ENCODE assay signal across 18 cellular contexts in genomic region chr19:49950590-49950948, GRCh38. TPM values are rescaled to one million over a fixed set of nuclear protein-coding genes. Genes with fewer than 3 reads are reported as not detected.
DNase-seq lines count a peak whose midpoint lies in the region; FAIRE-seq and TF ChIP-seq lines count a peak whose summit lies in the region.
"Had no signal": no experiment of that assay in that cellular context is flagged by ENCODE, and none has a peak within 500 bp of the region (broad histone marks: within the 10 kb centered on the region; RNA-seq: fewer than 3 reads in every experiment).

No MANE protein-coding gene starts in this region.

- DNase-seq in spleen (peak; percentile 30), NCI-H345 treated with DMSO at 0.1 percent for 48 hours (lab: John Stamatoyannopoulos, UW; ENCODE audit: unreplicated experiment) (no peak), osteoblast (ENCODE audit: insufficient read length, low spot score, missing footprints) (no peak), urothelium cell line (ENCODE audit: low spot score) (no peak)
- DNase-seq: CD4-positive, alpha-beta memory T cell; DMS153; DMS79 treated with DMSO at 0.1 percent for 48 hours; EL; H7 had no signal

- H3K4me2 ChIP-seq in BLaER1 treated with 17β-estradiol and CSF1 and Interleukin-3, amounts not matched to agents 10 nM and 100 nM = peak overlapping the region in 7 of 11 experiments; percentile 42 to 86 (median 80); a peak in 9 of 22 replicates
- H3K4me2 ChIP-seq in OCI-LY3 (ENCODE audit: low read length) (peak overlapping the region; percentile 6; the same call in 1 of the 2 replicates), osteoblast (ENCODE audit: insufficient read depth, low read length) (no peak overlapping the region)
- H3K4me2 ChIP-seq: GM23338 had no signal

- TF ChIP-seq CTCF in OCI-LY3 (IDR thresholded peaks at IDR 0.05; ENCODE audit: low read depth, low read length) (no peak), nephron (IDR thresholded peaks at IDR 0.05; ENCODE audit: unreplicated experiment in 3 of 3) (no peak), spleen (IDR thresholded peaks at IDR 0.05 in 8 of 11, conservative IDR thresholded peaks at IDR 0.05 in 3 of 11) (no peak), osteoblast (IDR thresholded peaks at IDR 0.05; ENCODE audit: extremely low read depth, low read depth, low read length) (no peak)

- 79 to 90% (median 84%) methylated on average over 5 of the region's 5 CpGs for WGBS in spleen, 5 donors

- no peak overlapping the region for H3K27ac ChIP-seq in BLaER1 treated with 17β-estradiol and CSF1 and Interleukin-3, amounts not matched to agents 10 nM and 100 nM
- H3K27ac ChIP-seq in OCI-LY3 (ENCODE audit: low read length) (no peak overlapping the region), spleen (peak overlapping the region in 2 of 8 donors; percentile 27 to 77), osteoblast (ENCODE audit: low read depth, low read length) (no peak overlapping the region)
- H3K27ac ChIP-seq: C4-2B had no signal

- H3K4me1 Mint-ChIP-seq in nephron = peaks cover 53% of the 10 kb centered on the region
- H3K4me1 Mint-ChIP-seq: CD4-positive, alpha-beta memory T cell had no signal

- H3K4me3 ChIP-seq in BLaER1 treated with 17β-estradiol and CSF1 and Interleukin-3, amounts not matched to agents 10 nM and 100 nM = no peak overlapping the region
- H3K4me3 ChIP-seq in OCI-LY3 (ENCODE audit: low read length) (no peak overlapping the region), spleen (no peak overlapping the region), osteoblast (ENCODE audit: insufficient read depth, low read length) (no peak overlapping the region)
- H3K4me3 ChIP-seq: GM23338 had no signal

- peaks cover 0 to 8% (median 0%) of the 10 kb centered on the region in 11 experiments; a peak in 3 of 22 replicates for H4K20me1 ChIP-seq in BLaER1 treated with 17β-estradiol and CSF1 and Interleukin-3, amounts not matched to agents 10 nM and 100 nM
- H4K20me1 ChIP-seq in OCI-LY3 (ENCODE audit: insufficient read depth, low read length) (peaks cover 3% of the 10 kb centered on the region; the same call in 1 of the 2 replicates), osteoblast (ENCODE audit: insufficient read depth, low read length) (no peaks in the 10 kb centered on the region)

- no peaks in the 10 kb centered on the region for H3K27me3 ChIP-seq in BLaER1 treated with 17β-estradiol and CSF1 and Interleukin-3, amounts not matched to agents 10 nM and 100 nM
- H3K27me3 ChIP-seq in OCI-LY3 (ENCODE audit: low read depth, low read length) = peaks cover 74% of the 10 kb centered on the region
- H3K27me3 ChIP-seq in spleen (replicated peaks in 1 of 7) = peaks cover 0 to 27% (median 0%) of the 10 kb centered on the region in 7 donors
- H3K27me3 ChIP-seq in osteoblast (ENCODE audit: insufficient read depth, low read length) = peaks cover 51% of the 10 kb centered on the region

- no peaks in the 10 kb centered on the region; a peak in 1 of 22 replicates for H3K36me3 ChIP-seq in BLaER1 treated with 17β-estradiol and CSF1 and Interleukin-3, amounts not matched to agents 10 nM and 100 nM
- no peaks in the 10 kb centered on the region for H3K36me3 ChIP-seq in OCI-LY3 (replicated peaks; ENCODE audit: low read depth, low read length)
- peaks cover 0 to 56% (median 4%) of the 10 kb centered on the region in 6 donors for H3K36me3 ChIP-seq in spleen
- no peaks in the 10 kb centered on the region for H3K36me3 ChIP-seq in osteoblast (ENCODE audit: insufficient read depth, low read length)

- no peaks in the 10 kb centered on the region for H3K36me3 Mint-ChIP-seq in nephron (ENCODE audit: low read depth)
- H3K36me3 Mint-ChIP-seq: CD4-positive, alpha-beta memory T cell had no signal

- peak overlapping the region; percentile 32 to 85 (median 79) for H3K27ac Mint-ChIP-seq in nephron
- H3K27ac Mint-ChIP-seq: B cell; CD4-positive, alpha-beta memory T cell; GM23338 had no signal

- H3K4me3 Mint-ChIP-seq in nephron = peak overlapping the region in 1 of 3 experiments; percentile 3
- H3K4me3 Mint-ChIP-seq: B cell; CD4-positive, alpha-beta memory T cell; GM23338 had no signal

- H3K9me3 Mint-ChIP-seq in nephron = no peaks in the 10 kb centered on the region

- intact Hi-C loops in spleen (cut with DNase I; ENCODE audit: low total_unique reads) = no loop called here

- H3K9ac ChIP-seq in BLaER1 treated with 17β-estradiol and CSF1 and Interleukin-3, amounts not matched to agents 10 nM and 100 nM = no peak overlapping the region
- H3K9ac ChIP-seq in OCI-LY3 (ENCODE audit: low read length) = no peak overlapping the region

- H2AFZ ChIP-seq in OCI-LY3 (ENCODE audit: low read depth, low read length) = no peak overlapping the region
- H2AFZ ChIP-seq in osteoblast (ENCODE audit: low read length) = no peak overlapping the region
- H2AFZ ChIP-seq: GM23338 had no signal

- no peak for TF ChIP-seq POLR2A in spleen (IDR thresholded peaks at IDR 0.05)

- H3K79me2 ChIP-seq in OCI-LY3 (ENCODE audit: low read length) = no peaks in the 10 kb centered on the region
- no peaks in the 10 kb centered on the region for H3K79me2 ChIP-seq in osteoblast (ENCODE audit: insufficient read depth, low read length)

- no peaks in the 10 kb centered on the region for H3K27me3 Mint-ChIP-seq in nephron (ENCODE audit: low read depth)

- H3K4me1 ChIP-seq in BLaER1 treated with 17β-estradiol and CSF1 and Interleukin-3, amounts not matched to agents 10 nM and 100 nM = peaks cover 35 to 56% (median 52%) of the 10 kb centered on the region in 10 experiments
- peaks cover 42% of the 10 kb centered on the region for H3K4me1 ChIP-seq in OCI-LY3 (ENCODE audit: low read length)
- H3K4me1 ChIP-seq in spleen = peaks cover 25 to 63% (median 46%) of the 10 kb centered on the region in 6 donors
- H3K4me1 ChIP-seq in osteoblast (ENCODE audit: insufficient read depth, low read length) = no peaks in the 10 kb centered on the region

- FAIRE-seq in urothelium cell line (lab: Jason Lieb, UNC) = no peak
- FAIRE-seq: A204.1, G401.6, GM12891 had no signal

- peaks cover 0 to 22% (median 10%) of the 10 kb centered on the region in 11 experiments; a peak in 12 of 22 replicates for H3K9me3 ChIP-seq in BLaER1 treated with 17β-estradiol and CSF1 and Interleukin-3, amounts not matched to agents 10 nM and 100 nM (replicated peaks in 1 of 11)
- H3K9me3 ChIP-seq in OCI-LY3 (ENCODE audit: insufficient read depth, low read length) (no peaks in the 10 kb centered on the region), spleen (no peaks in the 10 kb centered on the region), osteoblast (ENCODE audit: low read depth, low read length) (no peaks in the 10 kb centered on the region)

RNA-seq across cellular contexts. Expression of gene SIGLEC11, which starts 10.4 kb away (rescaled TPM):
- total RNA-seq in spleen (10 to 100 TPM; 18.7 to 97.5 (median 42.8) TPM), osteoblast (under 0.01 TPM in 1 of 2 replicates, not detected in the other)
- polyA plus RNA-seq in spleen = 10 to 100 TPM in 1 of 3 donors, 1 to 10 TPM in 2; 2.2 to 52.3 (median 7.9) TPM
- total RNA-seq: B cell; CD4-positive, alpha-beta memory T cell; GM23338; H7 had no signal
- polyA plus RNA-seq: CD4-positive, alpha-beta memory T cell; GM23338 had no signal

RNA-seq across cellular contexts. Expression of gene NUP62, which starts 21.3 kb away (rescaled TPM):
- total RNA-seq in spleen (10 to 100 TPM; 41.1 to 60.9 (median 51.4) TPM), osteoblast (21.2 and 22.8 TPM in 2 replicates)
- 10 to 100 TPM; 17.3 to 35.1 (median 18.4) TPM for polyA plus RNA-seq in spleen

RNA-seq across cellular contexts. Expression of gene ATF5, which starts 21.6 kb away (rescaled TPM):
- total RNA-seq in spleen = 10 to 100 TPM; 10.2 to 45.8 (median 22.8) TPM
- 10 to 100 TPM; 14.6 to 36.6 (median 16.8) TPM for polyA plus RNA-seq in spleen
- 6.2 and 8.3 TPM in 2 replicates for total RNA-seq in osteoblast

RNA-seq across cellular contexts. Expression of gene IL4I1, which starts 53.9 kb away (rescaled TPM):
- total RNA-seq in spleen (10 to 100 TPM in 1 of 7 donors, 1 to 10 TPM in 6; 1.1 to 20.2 (median 2.8) TPM), osteoblast (0.29 and 1.4 TPM in 2 replicates)
- polyA plus RNA-seq in spleen = 1 to 10 TPM; 3.9 to 9.3 (median 6.4) TPM

Comparison
In these comparisons a context has a peak if more than half of its experiments do, and no peak if none do; other contexts are left out.
1. RNA of gene SIGLEC11, which starts 10.4 kb away (total RNA-seq): 18.7 to 97.5 TPM in spleen; under 0.01 TPM in osteoblast; every median in the first group is over 10 times any median in the second.